Comparison of ENCODE assay signal across 1 cellular context in the genomic region with DNA sequence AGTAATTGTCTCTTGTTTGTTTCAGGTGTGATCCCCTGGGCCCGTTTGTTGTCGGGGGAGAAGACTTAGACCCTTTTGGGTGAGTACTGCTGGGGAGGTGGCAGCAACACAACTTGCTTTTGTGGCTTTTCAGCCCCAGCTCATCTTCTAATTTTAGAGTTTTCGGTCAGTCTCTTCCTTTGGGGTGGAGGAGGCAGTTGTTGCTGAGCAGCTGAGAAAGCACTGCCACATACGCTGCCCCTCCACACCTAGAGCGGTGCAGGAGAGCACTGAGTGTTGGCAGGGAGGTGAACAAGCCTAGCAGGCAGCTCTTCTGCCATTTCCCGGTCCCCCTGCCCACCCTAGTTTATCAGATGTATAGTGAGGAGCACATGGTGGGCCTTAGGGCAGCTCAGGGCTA.
TF ChIP-seq lines count a peak whose summit lies in the region.

No MANE protein-coding gene starts in this region.

TF ChIP-seq in GM12878, 131 proteins besides CTCF, POLR2A, EP300 and RAD21:
- TF ChIP-seq ZNF384 (IDR thresholded peaks at IDR 0.05; ENCODE audit: borderline replicate concordance, low read depth, low read length) (no peak), RUNX3 (IDR thresholded peaks at IDR 0.05; ENCODE audit: low read length) (peak; percentile 56), PAX5 (IDR thresholded peaks at IDR 0.05; ENCODE audit: borderline replicate concordance, low read depth, low read length) (no peak), KLF5 (IDR thresholded peaks at IDR 0.05; ENCODE audit: partially characterized antibody) (no peak), CREB1 (IDR thresholded peaks at IDR 0.05; ENCODE audit: low read depth) (no peak), MEF2A (IDR thresholded peaks at IDR 0.05; ENCODE audit: insufficient read depth, low read depth, low read length) (0 out of 2 replicates have a peak, but pooled peaks have one; percentile 9), WRNIP1 (IDR thresholded peaks at IDR 0.05; ENCODE audit: borderline replicate concordance, low read depth, low read length) (no peak)
- TF ChIP-seq, protein P1, sequence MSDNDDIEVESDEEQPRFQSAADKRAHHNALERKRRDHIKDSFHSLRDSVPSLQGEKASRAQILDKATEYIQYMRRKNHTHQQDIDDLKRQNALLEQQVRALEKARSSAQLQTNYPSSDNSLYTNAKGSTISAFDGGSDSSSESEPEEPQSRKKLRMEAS (IDR thresholded peaks at IDR 0.05; ENCODE audit: low read depth, low read length): no peak
- TF ChIP-seq, protein P2, sequence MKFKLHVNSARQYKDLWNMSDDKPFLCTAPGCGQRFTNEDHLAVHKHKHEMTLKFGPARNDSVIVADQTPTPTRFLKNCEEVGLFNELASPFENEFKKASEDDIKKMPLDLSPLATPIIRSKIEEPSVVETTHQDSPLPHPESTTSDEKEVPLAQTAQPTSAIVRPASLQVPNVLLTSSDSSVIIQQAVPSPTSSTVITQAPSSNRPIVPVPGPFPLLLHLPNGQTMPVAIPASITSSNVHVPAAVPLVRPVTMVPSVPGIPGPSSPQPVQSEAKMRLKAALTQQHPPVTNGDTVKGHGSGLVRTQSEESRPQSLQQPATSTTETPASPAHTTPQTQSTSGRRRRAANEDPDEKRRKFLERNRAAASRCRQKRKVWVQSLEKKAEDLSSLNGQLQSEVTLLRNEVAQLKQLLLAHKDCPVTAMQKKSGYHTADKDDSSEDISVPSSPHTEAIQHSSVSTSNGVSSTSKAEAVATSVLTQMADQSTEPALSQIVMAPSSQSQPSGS (IDR thresholded peaks at IDR 0.05; ENCODE audit: low read length): no peak
